In the genomic region with DNA sequence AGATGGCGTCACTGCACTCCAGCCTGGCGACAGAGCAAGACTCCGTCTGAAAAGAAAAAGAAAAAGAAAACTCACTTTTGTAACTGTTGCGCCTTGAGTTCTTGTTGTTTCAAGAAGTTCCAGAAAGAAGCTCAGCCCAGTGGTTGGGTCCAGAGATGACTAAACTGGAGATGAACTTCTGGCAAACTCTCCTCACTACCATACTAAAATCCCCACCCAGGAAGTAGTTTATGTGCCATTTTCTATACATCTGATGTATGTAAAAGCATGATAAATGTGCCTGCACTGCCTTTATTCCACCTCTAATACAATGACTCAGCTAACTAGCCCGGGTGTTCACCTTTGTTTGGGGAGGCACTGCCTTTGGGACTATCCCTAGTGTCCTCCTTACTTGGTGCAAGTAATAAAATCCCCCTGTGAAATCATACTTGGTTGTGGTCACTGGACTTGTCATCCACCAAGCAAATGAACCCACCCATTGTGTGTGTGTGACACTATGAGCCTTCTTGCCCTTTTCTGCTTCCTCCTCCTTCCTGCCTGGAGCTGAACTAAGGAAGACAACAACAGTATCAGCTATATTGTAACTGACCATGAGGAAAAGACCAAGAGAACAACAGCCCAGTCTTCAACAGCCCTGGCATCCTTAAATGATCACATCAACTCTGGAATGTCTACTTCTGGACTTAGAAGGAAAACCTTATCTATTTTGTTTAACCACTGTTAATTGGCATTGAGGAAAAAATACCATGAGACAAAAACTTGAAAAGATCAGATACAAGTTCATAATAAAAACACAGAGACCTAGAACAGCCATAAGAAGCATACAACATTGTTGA, we compare ENCODE assay signal across 13 cellular contexts. TPM values are rescaled to one million over a fixed set of nuclear protein-coding genes. Genes with fewer than 3 reads are reported as not detected.
DNase-seq lines count a peak whose midpoint lies in the region; ATAC-seq lines count a peak whose summit lies in the region.
"Had no signal": no experiment of that assay in that cellular context is flagged by ENCODE, and none has a peak within 500 bp of the region (broad histone marks: within the 10 kb centered on the region; RNA-seq: fewer than 3 reads in every experiment).

No MANE protein-coding gene starts in this region.

- H3K4me1 ChIP-seq in naive thymus-derived CD4-positive, alpha-beta T cell (ENCODE audit: control insufficient read depth in 2 of 2, insufficient read depth in 2 of 2, low read length in 2 of 2): peaks cover 0 to 15% of the 10 kb centered on the region in 2 donors

- intact Hi-C loops in naive thymus-derived CD4-positive, alpha-beta T cell (cut with micrococcal nuclease): no loop called here

- H3K27me3 Mint-ChIP-seq in naive thymus-derived CD4-positive, alpha-beta T cell: no peaks in the 10 kb centered on the region

- POLR2A ChIA-PET in naive thymus-derived CD4-positive, alpha-beta T cell (lab: Charles Lee): interaction anchor here (0.6 kb wide), 1 partner anchor 417 kb away, joined by 3 read pairs; no protein-coding TSS in a partner anchor

- H3K27ac Mint-ChIP-seq in naive thymus-derived CD4-positive, alpha-beta T cell: peak overlapping the region in 2 of 9 donors; percentile 22 to 32

- ATAC-seq in GM21825 (IDR thresholded peaks at IDR 0.05; ENCODE audit: unreplicated experiment) (peak; percentile 59), HG02763 (IDR thresholded peaks at IDR 0.05; ENCODE audit: unreplicated experiment) (no peak)
- no peak for ATAC-seq in naive thymus-derived CD4-positive, alpha-beta T cell

- H3K36me3 Mint-ChIP-seq in naive thymus-derived CD4-positive, alpha-beta T cell: peaks cover 0 to 19% (median 16%) of the 10 kb centered on the region in 5 donors

- H3K27me3 ChIP-seq in naive thymus-derived CD4-positive, alpha-beta T cell (ENCODE audit: control insufficient read depth in 2 of 2, insufficient read depth in 2 of 2, low read length in 2 of 2): no peaks in the 10 kb centered on the region

- H3K9me3 ChIP-seq in naive thymus-derived CD4-positive, alpha-beta T cell (ENCODE audit: control insufficient read depth in 2 of 3, low read length in 3 of 3): no peaks in the 10 kb centered on the region
- H3K9me3 ChIP-seq: thoracic aorta had no signal

- H3K36me3 ChIP-seq in naive thymus-derived CD4-positive, alpha-beta T cell (ENCODE audit: control insufficient read depth in 2 of 3, insufficient read depth in 3 of 3, low read length in 3 of 3): no peaks in the 10 kb centered on the region
- H3K36me3 ChIP-seq: thoracic aorta had no signal

- no peak overlapping the region for H3K27ac ChIP-seq in caudate nucleus (ENCODE audit: low read depth, low read length)
- no peak overlapping the region for H3K27ac ChIP-seq in naive thymus-derived CD4-positive, alpha-beta T cell (ENCODE audit: low read depth, low read length)
- H3K27ac ChIP-seq: HL-60, thoracic aorta had no signal

- H3K4me3 Mint-ChIP-seq in naive thymus-derived CD4-positive, alpha-beta T cell: no peak overlapping the region

- CTCF ChIA-PET in naive thymus-derived CD4-positive, alpha-beta T cell (lab: Charles Lee): no interaction called here

- peak; percentile 40 for DNase-seq in EH (ENCODE audit: low read depth)
- peak; percentile 45 for DNase-seq in RPMI7951 (ENCODE audit: low read depth)
- peak; percentile 71 for DNase-seq in kidney tubule cell (ENCODE audit: low spot score)
- DNase-seq in caudate nucleus (lab: John Stamatoyannopoulos, UW): no peak
- DNase-seq in NCI-H345 (lab: John Stamatoyannopoulos, UW): no peak
- no peak for DNase-seq in naive thymus-derived CD4-positive, alpha-beta T cell
- DNase-seq: activated gamma-delta T cell; NCI-H2171 treated with DMSO at 0.1 percent for 48 hours; stimulated activated CD4-positive, alpha-beta T cell treated with anti-CD3 and anti-CD28 coated beads, Interleukin-15, amount 100 ng/mL, for 24 hours had no signal

- H3K4me1 Mint-ChIP-seq in naive thymus-derived CD4-positive, alpha-beta T cell: peaks cover 13 to 49% (median 46%) of the 10 kb centered on the region in 7 donors

- no peak overlapping the region for H3K4me3 ChIP-seq in naive thymus-derived CD4-positive, alpha-beta T cell (ENCODE audit: low read length)
- H3K4me3 ChIP-seq: thoracic aorta had no signal

- H3K9me3 Mint-ChIP-seq in naive thymus-derived CD4-positive, alpha-beta T cell: no peaks in the 10 kb centered on the region

RNA-seq across cellular contexts. Expression of a gene that starts 33.6 kb away (rescaled TPM):
- total RNA-seq in RPMI7951 (2014; rRNA removed; shearing (Covaris generic)): 43.8 and 57.0 TPM in 2 replicates
- total RNA-seq in naive thymus-derived CD4-positive, alpha-beta T cell: 100 to 1,000 TPM in 4 of 5 experiments, 10 to 100 TPM in 1; 67.6 to 331 (median 137) TPM
- polyA plus RNA-seq in naive thymus-derived CD4-positive, alpha-beta T cell: 10 to 100 TPM; 59.0 to 68.4 TPM

Comparison
In these comparisons a context has a peak if more than half of its experiments do, and no peak if none do; other contexts are left out.
1. DNase-seq: peak in EH (single experiment), RPMI7951 (single experiment) and kidney tubule cell (single experiment); none in caudate nucleus (0 of 61), NCI-H345 (single experiment) and naive thymus-derived CD4-positive, alpha-beta T cell (0 of 9).